ENCODE assay signal across 10 cellular contexts in genomic region chrX:78106651-78106986, GRCh38. TPM values are rescaled to one million over a fixed set of nuclear protein-coding genes. Genes with fewer than 3 reads are reported as not detected.
DNase-seq lines count a peak whose midpoint lies in the region; ATAC-seq, FAIRE-seq and TF ChIP-seq lines count a peak whose summit lies in the region.
"Had no signal": no experiment of that assay in that cellular context is flagged by ENCODE, and none has a peak within 500 bp of the region (broad histone marks: within the 10 kb centered on the region; RNA-seq: fewer than 3 reads in every experiment).

No MANE protein-coding gene starts in this region.

- H3K9me3 ChIP-seq in heart left ventricle (peaks cover 0 to 3% (median 0%) of the 10 kb centered on the region in 12 donors), keratinocyte (ENCODE audit: control insufficient read depth, low read depth, low read length) (no peaks in the 10 kb centered on the region), upper lobe of left lung (no peaks in the 10 kb centered on the region)

- no peaks in the 10 kb centered on the region for H3K9me3 Mint-ChIP-seq in activated B cell treated with CpG ODN at 0.5 μM for 24 hours

- H2AFZ ChIP-seq in keratinocyte (ENCODE audit: control insufficient read depth, low read length) = no peak overlapping the region

- dilution Hi-C loops in keratinocyte (cut with MboI; ENCODE audit: extremely low pct_ligation_motif_present, low sequenced_read_pairs) = no loop called here

- no peak for FAIRE-seq in keratinocyte (lab: Jason Lieb, UNC)
- FAIRE-seq: D721Med had no signal

- peak overlapping the region; percentile 42 for H3K4me2 ChIP-seq in keratinocyte (ENCODE audit: control insufficient read depth, extremely low read depth, insufficient read depth, low read depth, low read length)

- H3K4me1 ChIP-seq in heart left ventricle (peaks cover 0 to 57% (median 36%) of the 10 kb centered on the region in 12 donors), keratinocyte (ENCODE audit: control insufficient read depth, extremely low read depth, insufficient read depth, low read length) (peaks cover 16% of the 10 kb centered on the region), upper lobe of left lung (peaks cover 16 to 34% (median 25%) of the 10 kb centered on the region in 4 donors)

- H3K4me3 Mint-ChIP-seq in activated B cell treated with CpG ODN at 0.5 μM for 24 hours = peak overlapping the region; percentile 87

- peak overlapping the region in 8 of 12 donors; percentile 61 to 96 (median 84) for H3K4me3 ChIP-seq in heart left ventricle
- H3K4me3 ChIP-seq in keratinocyte (ENCODE audit: control insufficient read depth in 2 of 3, extremely low read depth in 1 of 3, insufficient read depth in 2 of 3, low read depth in 1 of 3, low read length in 3 of 3) = peak overlapping the region in 2 of 3 experiments; percentile 19 to 79
- H3K4me3 ChIP-seq in upper lobe of left lung = peak overlapping the region in 1 of 4 donors; percentile 77

- H3K36me3 ChIP-seq in heart left ventricle (peaks cover 0 to 25% (median 17%) of the 10 kb centered on the region in 9 donors), keratinocyte (ENCODE audit: control insufficient read depth in 2 of 2, extremely low read depth in 1 of 2, insufficient read depth in 2 of 2, low read length in 2 of 2) (no peaks in the 10 kb centered on the region), upper lobe of left lung (peaks cover 0 to 15% (median 0%) of the 10 kb centered on the region in 4 donors)

- TF ChIP-seq CTCF in heart left ventricle (IDR thresholded peaks at IDR 0.05) (no peak), activated B cell treated with CpG ODN at 0.5 μM for 24 hours (IDR thresholded peaks at IDR 0.05) (no peak), keratinocyte (optimal IDR thresholded peaks at IDR 0.05 in 1 of 3, IDR thresholded peaks at IDR 0.05 in 1 of 3, conservative IDR thresholded peaks at IDR 0.05 in 1 of 3; ENCODE audit: extremely low read depth in 1 of 3, insufficient read depth in 2 of 3, low read length in 3 of 3) (no peak), upper lobe of left lung (IDR thresholded peaks at IDR 0.05) (no peak)

- peaks cover 42% of the 10 kb centered on the region for H3K36me3 Mint-ChIP-seq in activated B cell treated with CpG ODN at 0.5 μM for 24 hours (ENCODE audit: low read depth)

- H3K4me1 Mint-ChIP-seq in activated B cell treated with CpG ODN at 0.5 μM for 24 hours = peaks cover 52% of the 10 kb centered on the region

- H4K20me1 ChIP-seq in keratinocyte (ENCODE audit: control insufficient read depth, extremely low read depth, insufficient read depth, low read length) = peaks cover 7% of the 10 kb centered on the region

- TF ChIP-seq EP300 in upper lobe of left lung (IDR thresholded peaks at IDR 0.05) = no peak

- no peak overlapping the region for H3K9ac ChIP-seq in keratinocyte (ENCODE audit: control insufficient read depth, extremely low read depth, insufficient read depth, low read length)

- peak overlapping the region in 4 of 12 donors; percentile 9 to 96 (median 95) for H3K27ac ChIP-seq in heart left ventricle
- H3K27ac ChIP-seq in keratinocyte (ENCODE audit: control insufficient read depth, insufficient read depth, low read length) = no peak overlapping the region
- H3K27ac ChIP-seq in upper lobe of left lung = peak overlapping the region; percentile 94 to 97 (median 95)

- peaks cover 68% of the 10 kb centered on the region for H3K79me2 ChIP-seq in keratinocyte (ENCODE audit: control insufficient read depth, insufficient read depth, low read length)

- H3K27ac Mint-ChIP-seq in activated B cell treated with CpG ODN at 0.5 μM for 24 hours = peak overlapping the region; percentile 90

- CTCF ChIA-PET in activated B cell treated with CpG ODN at 0.5 μM for 24 hours (lab: Charles Lee) = no interaction called here

- POLR2A ChIA-PET in activated B cell treated with CpG ODN at 0.5 μM for 24 hours (lab: Charles Lee) = no interaction called here

- H3K9me1 ChIP-seq in keratinocyte (ENCODE audit: control insufficient read depth, extremely low read depth, insufficient read depth, low read length) = no peaks in the 10 kb centered on the region

- no peaks in the 10 kb centered on the region for H3K27me3 ChIP-seq in heart left ventricle
- H3K27me3 ChIP-seq in keratinocyte (ENCODE audit: control insufficient read depth, extremely low read depth, insufficient read depth, low read length) = no peaks in the 10 kb centered on the region
- no peaks in the 10 kb centered on the region for H3K27me3 ChIP-seq in upper lobe of left lung

- intact Hi-C loops in heart left ventricle (cut with DNase I) = loop anchor here in 4 of 10 donors (10.0 kb wide), 3 partner anchors 192 to 212 kb away; partner anchors contain the start of genes ATP7A (in 1 of the 4), COX7B (in 1 of the 4) and MAGT1 (in 1 of the 4)
- intact Hi-C loops in Right ventricle myocardium superior (cut with DNase I) = loop anchor here (10.0 kb wide), 1 partner anchor 202 kb away; no protein-coding TSS in a partner anchor
- intact Hi-C loops in activated B cell treated with CpG ODN at 0.5 μM for 24 hours (cut with micrococcal nuclease) = loop anchor here (1.0 to 10.0 kb wide), 4 partner anchors 210 to 648 kb away; partner anchors contain the start of gene CYSLTR1

- DNase-seq in heart left ventricle (no peak), Right ventricle myocardium superior (no peak), activated B cell treated with CpG ODN at 0.5 μM for 24 hours (no peak), keratinocyte (ENCODE audit: low read depth, low spot score) (no peak), upper lobe of left lung (no peak), HUDEP-2 (lab: John Stamatoyannopoulos, UW; ENCODE audit: unreplicated experiment in 76 of 76) (no peak)
- DNase-seq: NCI-H146 had no signal

- 63 to 88% (median 81%) methylated on average over 1 of the region's 1 CpG for WGBS in heart left ventricle, 4 donors
- 53 to 72% methylated on average over 1 of the region's 1 CpG for WGBS in upper lobe of left lung, 2 donors

- no peak for ATAC-seq in heart left ventricle
- no peak for ATAC-seq in Right ventricle myocardium superior (ENCODE audit: poor library complexity)
- no peak for ATAC-seq in activated B cell treated with CpG ODN at 0.5 μM for 24 hours (ENCODE audit: low read depth)
- no peak for ATAC-seq in upper lobe of left lung (ENCODE audit: low FRiP score in 2 of 2)
- no peak for ATAC-seq in GM21381 (IDR thresholded peaks at IDR 0.05; ENCODE audit: unreplicated experiment)
- no peak for ATAC-seq in GM21423 (IDR thresholded peaks at IDR 0.05; ENCODE audit: unreplicated experiment)

- no peak for TF ChIP-seq POLR2A in heart left ventricle (IDR thresholded peaks at IDR 0.05)
- TF ChIP-seq POLR2A in upper lobe of left lung (IDR thresholded peaks at IDR 0.05) = no peak

- H3K27me3 Mint-ChIP-seq in activated B cell treated with CpG ODN at 0.5 μM for 24 hours = no peaks in the 10 kb centered on the region

RNA-seq across cellular contexts. Expression of gene PGK1, which starts 2.6 kb away (rescaled TPM):
- total RNA-seq in heart left ventricle (100 to 1,000 TPM; 291 to 616 (median 458) TPM), Right ventricle myocardium superior (407 TPM), activated B cell treated with CpG ODN at 0.5 μM for 24 hours (293 and 295 TPM in 2 replicates), upper lobe of left lung (100 to 1,000 TPM in 5 of 6 donors, 10 to 100 TPM in 1; 57.6 to 295 (median 170) TPM)
- polyA plus RNA-seq in heart left ventricle (100 to 1,000 TPM in 1 of 2 donors, 10 to 100 TPM in 1; 76.5 to 400 TPM), keratinocyte (508 to 687 TPM (median 666 TPM) in 3 replicates)
- 532 TPM for polyA plus RNA-seq in keratinocyte (2011; ENCODE audit: low read depth)
- polyA plus RNA-seq in keratinocyte (2011; cell fraction: cytosol; rRNA removed) = 485 and 609 TPM in 2 replicates
- polyA plus RNA-seq in keratinocyte (2011; cell fraction: nucleus; rRNA removed) = 629 and 639 TPM in 2 replicates
- 359 and 364 TPM in 2 replicates for polyA plus RNA-seq in keratinocyte (2012; ENCODE audit: low replicate concordance)
- polyA minus RNA-seq in keratinocyte = 280 to 404 TPM (median 344 TPM) in 3 replicates
- 180 TPM for polyA minus RNA-seq in keratinocyte (2011; cell fraction: cytosol; rRNA and poly(A)+ RNA removed)
- 106 and 277 TPM in 2 replicates for polyA minus RNA-seq in keratinocyte (2011; cell fraction: nucleus; rRNA and poly(A)+ RNA removed)

RNA-seq across cellular contexts. Expression of gene TAF9B, which starts 32.8 kb away (rescaled TPM):
- total RNA-seq in heart left ventricle (10 to 100 TPM; 17.7 to 31.9 (median 24.5) TPM), Right ventricle myocardium superior (16.3 TPM), activated B cell treated with CpG ODN at 0.5 μM for 24 hours (16.2 and 17.4 TPM in 2 replicates), upper lobe of left lung (10 to 100 TPM in 4 of 6 donors, 1 to 10 TPM in 2; 2.4 to 14.3 (median 11.1) TPM)
- polyA plus RNA-seq in heart left ventricle (10 to 100 TPM; 10.2 to 15.7 TPM), keratinocyte (13.4 to 20.4 TPM (median 17.3 TPM) in 3 replicates)
- polyA plus RNA-seq in keratinocyte (2011; ENCODE audit: low read depth) = 2.9 TPM
- polyA plus RNA-seq in keratinocyte (2011; cell fraction: cytosol; rRNA removed) = 11.7 and 22.0 TPM in 2 replicates
- 8.3 and 9.8 TPM in 2 replicates for polyA plus RNA-seq in keratinocyte (2011; cell fraction: nucleus; rRNA removed)
- 3.9 and 10.1 TPM in 2 replicates for polyA plus RNA-seq in keratinocyte (2012; ENCODE audit: low replicate concordance)
- polyA minus RNA-seq in keratinocyte = 8.1 to 18.2 TPM (median 9.1 TPM) in 3 replicates
- 7.5 TPM for polyA minus RNA-seq in keratinocyte (2011; cell fraction: cytosol; rRNA and poly(A)+ RNA removed)
- 2.7 and 4.7 TPM in 2 replicates for polyA minus RNA-seq in keratinocyte (2011; cell fraction: nucleus; rRNA and poly(A)+ RNA removed)
